In genomic region chrX:11097920-11098319, GRCh38 we compare ENCODE assay signal across 27 cellular contexts. TPM values are rescaled to one million over a fixed set of nuclear protein-coding genes. Genes with fewer than 3 reads are reported as not detected.
A peak's percentile ranks its signal among the peaks of the same experiment; 100 is the strongest.
DNase-seq lines count a peak whose midpoint lies in the region; ATAC-seq, FAIRE-seq and TF ChIP-seq lines count a peak whose summit lies in the region.
"Had no signal": no experiment of that assay in that cellular context is flagged by ENCODE, and none has a peak within 500 bp of the region (broad histone marks: within the 10 kb centered on the region; RNA-seq: fewer than 3 reads in every experiment).

No MANE protein-coding gene starts in this region.

- no peak for TF ChIP-seq CTCF in mucosa of descending colon (IDR thresholded peaks at IDR 0.05)

- DNase-seq in NCI-H2196 (lab: John Stamatoyannopoulos, UW; ENCODE audit: unreplicated experiment), result peak; percentile 16
- DNase-seq in NCI-H2196 treated with DMSO at 0.1 percent for 48 hours (lab: John Stamatoyannopoulos, UW; ENCODE audit: unreplicated experiment), result no peak
- no peak for DNase-seq in GM12891 (ENCODE audit: insufficient read length, low spot score)
- peak; percentile 33 for DNase-seq in NCI-H774 (lab: John Stamatoyannopoulos, UW)
- DNase-seq in mucosa of descending colon, result no peak
- DNase-seq in activated T-cell treated with anti-CD3 and anti-CD28 coated beads, Interleukin-2, amount 50 U/mL, for 48 hours, result no peak
- DNase-seq in kidney glomerular epithelial cell (lab: John Stamatoyannopoulos, UW), result no peak
- DNase-seq: CD4-positive, CD25-positive, alpha-beta regulatory T cell; DMS79 treated with DMSO at 0.1 percent for 48 hours; GF-D8; Kasumi-1; NCI-H1105 treated with DMSO at 0.1 percent for 48 hours; NCI-H146; NCI-H1930; NCI-H2171; NCI-H446 treated with DMSO at 0.1 percent for 48 hours; NCI-H526 treated with DMSO at 0.1 percent for 48 hours; PC-9; SJCRH30; T-helper 17 cell had no signal

- H3K9me3 ChIP-seq in mucosa of descending colon, result no peaks in the 10 kb centered on the region
- H3K9me3 ChIP-seq: BLaER1, SJCRH30 had no signal

- no peak overlapping the region for H3K4me3 ChIP-seq in mucosa of descending colon
- H3K4me3 ChIP-seq: BLaER1, K562, PC-9, SJCRH30 had no signal

- intact Hi-C loops in mucosa of descending colon (cut with DNase I, micrococcal nuclease), result no loop called here

- no peaks in the 10 kb centered on the region for H3K36me3 ChIP-seq in mucosa of descending colon (ENCODE audit: low read depth)
- H3K36me3 ChIP-seq: BLaER1 had no signal

- peak; percentile 43 for ATAC-seq in mucosa of descending colon
- no peak for ATAC-seq in HG03439 (IDR thresholded peaks at IDR 0.05; ENCODE audit: unreplicated experiment)
- ATAC-seq: HCT116, K562, Right ventricle myocardium inferior, SK-N-SH treated with all-trans-retinoic acid at 6 μM for 48 hours, T-helper 17 cell had no signal

- TF ChIP-seq POLR2A in GM12891 (IDR thresholded peaks at IDR 0.05; ENCODE audit: low read depth, low read length), result no peak

- no peaks in the 10 kb centered on the region for H3K4me1 ChIP-seq in mucosa of descending colon (ENCODE audit: low read depth)
- H3K4me1 ChIP-seq: BLaER1 had no signal

- FAIRE-seq in GM12891 (lab: Jason Lieb, UNC), result peak; percentile 16
- FAIRE-seq: D721Med, K562 had no signal

TF ChIP-seq in GM12891, 5 proteins besides CTCF, POLR2A, EP300 and RAD21:
- no peak for TF ChIP-seq POLR2AphosphoS5 (IDR thresholded peaks at IDR 0.05; ENCODE audit: low read depth, low read length)
- TF ChIP-seq TAF1 (IDR thresholded peaks at IDR 0.05; ENCODE audit: low read depth, low read length), result no peak
- TF ChIP-seq PAX5 (IDR thresholded peaks at IDR 0.05; ENCODE audit: insufficient read depth, low read length, severe bottlenecking), result no peak
- TF ChIP-seq POU2F2 (IDR thresholded peaks at IDR 0.05; ENCODE audit: low read depth, low read length), result no peak
- no peak for TF ChIP-seq SPI1 (IDR thresholded peaks at IDR 0.05; ENCODE audit: low read depth, low read length)
TF ChIP-seq in GM12891: peak in this region for 0.

RNA-seq across cellular contexts. Expression of gene HCCS, which starts 13.2 kb away (rescaled TPM):
- 28.5 TPM for polyA plus RNA-seq in GM12891 (2012; ENCODE audit: low read depth, missing spikeins)
- total RNA-seq in mucosa of descending colon, result 10 to 100 TPM; 36.4 to 42.5 (median 39.7) TPM

Comparison
In these comparisons a context has a peak if more than half of its experiments do, and no peak if none do; other contexts are left out.
1. DNase-seq: peak in NCI-H2196 (single experiment) and NCI-H774 (single experiment); none in NCI-H2196 treated with DMSO at 0.1 percent for 48 hours (single experiment), GM12891 (single experiment), mucosa of descending colon (0 of 3), activated T-cell treated with anti-CD3 and anti-CD28 coated beads, Interleukin-2, amount 50 U/mL, for 48 hours (0 of 2) and kidney glomerular epithelial cell (single experiment).